Comparison of ENCODE assay signal across 20 cellular contexts in the genomic region with DNA sequence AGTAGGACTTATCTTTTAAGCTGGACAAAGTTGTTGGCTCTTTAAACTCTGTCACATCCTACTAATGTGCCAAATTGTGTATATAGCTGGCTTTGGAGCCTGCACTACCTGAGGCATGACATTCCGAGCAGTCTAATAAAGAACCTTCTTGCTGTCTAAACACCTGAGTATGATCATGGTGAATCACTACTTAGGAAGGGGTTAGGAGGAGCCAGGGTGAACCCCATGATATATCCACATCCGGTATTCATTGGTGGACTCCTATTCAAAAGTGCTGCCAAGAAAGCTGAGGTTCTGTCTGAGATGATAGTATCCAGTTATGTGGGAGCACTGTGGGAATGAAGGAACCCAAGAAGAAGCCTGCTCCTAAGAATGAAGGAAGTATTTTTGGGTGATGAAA. TPM values are rescaled to one million over a fixed set of nuclear protein-coding genes. Genes with fewer than 3 reads are reported as not detected.
"Had no signal": no experiment of that assay in that cellular context is flagged by ENCODE, and none has a peak within 500 bp of the region (broad histone marks: within the 10 kb centered on the region; RNA-seq: fewer than 3 reads in every experiment).

No MANE protein-coding gene starts in this region.

- H3K9me3 ChIP-seq: esophagus squamous epithelium, gastrocnemius medialis, heart right ventricle, sigmoid colon had no signal

- H3K4me1 ChIP-seq: gastrocnemius medialis, heart right ventricle, sigmoid colon had no signal

- H3K4me1 Mint-ChIP-seq: natural killer cell, neural crest cell had no signal

- H3K9me3 Mint-ChIP-seq: type B pancreatic cell had no signal

- DNase-seq: cortex of kidney; dorsolateral prefrontal cortex; effector CD8-positive, alpha-beta T cell; esophagus squamous epithelium; gastrocnemius medialis; heart right ventricle; hypothalamus; natural killer cell; posterior cingulate gyrus; sigmoid colon; stimulated activated CD4-positive, alpha-beta T cell treated with anti-CD3 and anti-CD28 coated beads, Interleukin-2, amount 100 ng/mL, for 48 hours; stimulated activated naive CD4-positive, alpha-beta T cell treated with Interleukin-2 at 50 U/mL for 16 hours had no signal

- H3K36me3 Mint-ChIP-seq: natural killer cell, type B pancreatic cell had no signal

- H3K27me3 Mint-ChIP-seq: type B pancreatic cell had no signal

- H3K4me3 Mint-ChIP-seq: natural killer cell, neural crest cell, type B pancreatic cell had no signal

- H3K27me3 ChIP-seq: esophagus squamous epithelium, gastrocnemius medialis, sigmoid colon had no signal

- H3K4me3 ChIP-seq: dorsolateral prefrontal cortex, esophagus squamous epithelium, gastrocnemius medialis, heart right ventricle, sigmoid colon, skin epidermis had no signal

- H3K27ac ChIP-seq: dorsolateral prefrontal cortex, esophagus squamous epithelium, gastrocnemius medialis, heart right ventricle, sigmoid colon, skin epidermis had no signal

- H3K36me3 ChIP-seq: esophagus squamous epithelium, gastrocnemius medialis, heart right ventricle, sigmoid colon had no signal

- ATAC-seq: gastrocnemius medialis, heart right ventricle, left lobe of liver, natural killer cell had no signal

- H3K27ac Mint-ChIP-seq: natural killer cell, type B pancreatic cell had no signal

RNA-seq across cellular contexts. Expression of gene CRNN, which starts 27.1 kb away (rescaled TPM):
- total RNA-seq: gastrocnemius medialis, heart right ventricle, left lobe of liver, mucosa of gallbladder, myocyte, natural killer cell, neural crest cell, osteocyte, pulmonary artery endothelial cell, sigmoid colon had no signal

RNA-seq across cellular contexts. Expression of gene FLG2, which starts 27.1 kb away (rescaled TPM):
- total RNA-seq: gastrocnemius medialis, heart right ventricle, left lobe of liver, mucosa of gallbladder, myocyte, natural killer cell, neural crest cell, osteocyte, pulmonary artery endothelial cell, sigmoid colon had no signal
- polyA plus RNA-seq: heart right ventricle, sigmoid colon had no signal
